ENCODE assay signal across 1 cellular context in the genomic region with DNA sequence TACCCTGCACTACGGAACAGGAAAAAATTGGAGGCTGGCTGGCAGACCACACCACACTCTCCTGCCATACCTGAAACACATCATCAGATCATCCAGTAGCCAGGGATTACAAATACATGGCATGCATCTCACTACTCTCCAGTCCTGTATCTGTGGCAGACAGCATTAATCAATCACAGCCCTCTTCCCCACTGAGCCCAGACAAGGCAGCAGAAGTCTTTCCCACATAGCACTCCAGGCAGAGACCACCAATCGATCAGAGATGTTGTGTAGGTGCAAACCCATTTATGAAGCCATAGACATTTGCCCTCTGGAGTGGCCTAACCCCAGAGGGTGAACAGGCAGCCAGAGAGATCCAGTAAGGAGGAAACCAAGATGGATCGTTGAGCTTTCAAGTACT.
TF ChIP-seq lines count a peak whose summit lies in the region.

No MANE protein-coding gene starts in this region.

TF ChIP-seq in H1, 55 proteins besides CTCF, POLR2A, EP300 and RAD21 (continued from another document):
- TF ChIP-seq, protein P1, sequence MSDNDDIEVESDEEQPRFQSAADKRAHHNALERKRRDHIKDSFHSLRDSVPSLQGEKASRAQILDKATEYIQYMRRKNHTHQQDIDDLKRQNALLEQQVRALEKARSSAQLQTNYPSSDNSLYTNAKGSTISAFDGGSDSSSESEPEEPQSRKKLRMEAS (IDR thresholded peaks at IDR 0.05): no peak
- TF ChIP-seq RBBP5 (IDR thresholded peaks at IDR 0.05; ENCODE audit: borderline replicate concordance, low read depth, low read length): no peak
- TF ChIP-seq BRCA1 (IDR thresholded peaks at IDR 0.05; ENCODE audit: low read depth, low read length): no peak
- no peak for TF ChIP-seq CBX8 (IDR thresholded peaks at IDR 0.05; ENCODE audit: borderline replicate concordance, low read depth, low read length)
